In the genomic region with DNA sequence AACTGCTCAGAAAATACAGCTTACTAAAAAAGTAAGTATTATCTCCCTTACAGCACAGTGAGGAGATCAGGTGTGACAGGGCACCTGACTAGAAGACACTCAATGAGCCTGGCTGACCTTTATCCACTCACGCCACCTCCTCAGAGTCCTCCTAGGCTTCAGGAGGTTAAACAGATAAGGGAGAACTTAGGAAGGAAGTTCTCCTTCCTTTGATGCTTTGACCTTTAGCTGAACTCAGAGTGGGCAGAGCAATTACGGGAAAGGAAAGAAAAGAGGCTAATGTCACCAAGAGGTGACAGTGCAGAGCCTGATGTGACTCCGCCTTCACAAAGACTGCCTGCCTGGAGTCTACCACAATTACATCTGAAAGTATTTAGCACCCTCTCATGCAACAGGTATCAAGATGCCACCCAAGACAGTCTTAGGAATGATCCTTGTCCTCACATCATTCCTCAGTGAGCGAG, we compare ENCODE assay signal across 8 cellular contexts. TPM values are rescaled to one million over a fixed set of nuclear protein-coding genes. Genes with fewer than 3 reads are reported as not detected.
DNase-seq lines count a peak whose midpoint lies in the region; ATAC-seq and TF ChIP-seq lines count a peak whose summit lies in the region.

No MANE protein-coding gene starts in this region.

- no peaks in the 10 kb centered on the region for H3K27me3 Mint-ChIP-seq in effector memory CD8-positive, alpha-beta T cell
- peaks cover 2% of the 10 kb centered on the region for H3K27me3 Mint-ChIP-seq in osteocyte (ENCODE audit: unreplicated experiment)

- no peaks in the 10 kb centered on the region for H3K9me3 Mint-ChIP-seq in effector memory CD8-positive, alpha-beta T cell
- no peaks in the 10 kb centered on the region for H3K9me3 Mint-ChIP-seq in osteocyte (ENCODE audit: unreplicated experiment)

- peaks cover 22% of the 10 kb centered on the region for H3K36me3 Mint-ChIP-seq in effector memory CD8-positive, alpha-beta T cell (ENCODE audit: insufficient read depth)
- no peaks in the 10 kb centered on the region for H3K36me3 Mint-ChIP-seq in osteocyte (ENCODE audit: unreplicated experiment)

- H3K27ac Mint-ChIP-seq in effector memory CD8-positive, alpha-beta T cell = peak overlapping the region; percentile 96 to 97
- no peak overlapping the region for H3K27ac Mint-ChIP-seq in osteocyte (ENCODE audit: unreplicated experiment)

- DNase-seq in CD1c-positive myeloid dendritic cell (ENCODE audit: extremely low spot score) = peak; percentile 81
- peak in 1 of 3 experiments; percentile 7 for DNase-seq in effector memory CD8-positive, alpha-beta T cell
- no peak for DNase-seq in DMS153 treated with DMSO at 0.1 percent for 48 hours (lab: John Stamatoyannopoulos, UW; ENCODE audit: unreplicated experiment)
- no peak for DNase-seq in osteocyte (ENCODE audit: extremely low spot score, unreplicated experiment)
- no peak for DNase-seq in HuH-7 (ENCODE audit: low spot score)
- DNase-seq in NCI-H510A (lab: John Stamatoyannopoulos, UW) = no peak

- H3K4me1 Mint-ChIP-seq in effector memory CD8-positive, alpha-beta T cell (ENCODE audit: low read depth in 2 of 2) = peaks cover 49 to 70% of the 10 kb centered on the region in 2 donors
- peaks cover 6% of the 10 kb centered on the region for H3K4me1 Mint-ChIP-seq in osteocyte (ENCODE audit: unreplicated experiment)

- no peak for TF ChIP-seq CTCF in osteocyte (IDR thresholded peaks at IDR 0.05)

- peak overlapping the region; percentile 64 to 70 for H3K4me3 Mint-ChIP-seq in effector memory CD8-positive, alpha-beta T cell
- no peak overlapping the region for H3K4me3 Mint-ChIP-seq in osteocyte (ENCODE audit: unreplicated experiment)

- ATAC-seq in GM19463 (IDR thresholded peaks at IDR 0.05; ENCODE audit: unreplicated experiment) = peak; percentile 49
- peak; percentile 29 for ATAC-seq in HG03575 (IDR thresholded peaks at IDR 0.05; ENCODE audit: extremely low read depth, insufficient number of reproducible peaks, low FRiP score, unreplicated experiment)
- ATAC-seq in effector memory CD8-positive, alpha-beta T cell (replicated peaks) = peak; percentile 23

RNA-seq across cellular contexts. Expression of gene MAN1A1, which starts 36.7 kb away (rescaled TPM):
- 6.8 and 7.0 TPM in 2 replicates for total RNA-seq in osteocyte
